In the genomic region with DNA sequence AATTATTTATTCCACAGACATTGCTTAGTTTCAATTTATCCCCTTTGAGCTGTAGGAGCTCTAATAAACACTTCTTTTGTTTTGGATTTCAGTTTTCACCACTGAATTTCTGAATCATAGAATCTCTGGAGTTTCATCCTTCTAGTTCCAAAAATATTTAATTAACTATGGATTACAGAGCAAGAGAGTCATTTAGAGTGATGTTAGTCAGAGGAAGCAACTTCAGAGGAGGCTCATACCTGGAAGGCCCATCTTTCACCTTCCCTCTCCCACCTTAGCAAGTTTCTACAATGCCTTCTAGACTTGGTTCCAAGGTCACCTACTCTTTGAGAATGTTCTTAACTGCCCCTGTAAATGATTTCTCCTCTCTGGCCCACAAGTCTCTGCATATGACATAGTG, we compare ENCODE assay signal across 17 cellular contexts.
"Had no signal": no experiment of that assay in that cellular context is flagged by ENCODE, and none has a peak within 500 bp of the region (broad histone marks: within the 10 kb centered on the region; RNA-seq: fewer than 3 reads in every experiment).

No MANE protein-coding gene starts in this region.

- H3K27me3 ChIP-seq: adrenal gland, pancreas, tibial nerve had no signal

- H3K4me1 Mint-ChIP-seq: activated B cell treated with CpG ODN at 0.5 μM for 24 hours; activated CD4-positive, alpha-beta T cell treated with anti-CD3 and anti-CD28 coated beads, Interleukin-2, amount 10 ng/mL, durations not matched to agents 7 days and 5 days; activated naive CD4-positive, alpha-beta T cell treated with anti-CD3 and anti-CD28 coated beads, Interleukin-2, amount 10 ng/mL, durations not matched to agents 7 days and 5 days; central memory CD8-positive, alpha-beta T cell; stimulated activated memory B cell treated with anti-CD40 and anti-IgM and Interleukin-4, amounts not matched to agents 10 μg/mL and 1 μg/mL and 100 μg/mL, for 72 hours had no signal

- H3K4me3 Mint-ChIP-seq: activated B cell treated with CpG ODN at 0.5 μM for 24 hours; activated CD4-positive, alpha-beta T cell treated with anti-CD3 and anti-CD28 coated beads, Interleukin-2, amount 10 ng/mL, durations not matched to agents 7 days and 5 days; activated naive CD4-positive, alpha-beta T cell treated with anti-CD3 and anti-CD28 coated beads, Interleukin-2, amount 10 ng/mL, durations not matched to agents 7 days and 5 days; central memory CD8-positive, alpha-beta T cell; dendritic cell treated with granulocyte-macrophage colony-stimulating factor and Interleukin-4, amounts not matched to agents 40 ng/mL and 50 ng/mL, for 4 days; effector memory CD8-positive, alpha-beta T cell; neural crest cell; stimulated activated memory B cell treated with anti-CD40 and anti-IgM and Interleukin-4, amounts not matched to agents 10 μg/mL and 1 μg/mL and 100 μg/mL, for 72 hours; T-helper 1 cell treated with Interleukin-12 subunit alpha and Interleukin-12 subunit beta and Interleukin-4 antibody, amounts not matched to agents 30 μg/mL and 1 μg/mL, for 36 hours had no signal

- H3K9me3 ChIP-seq: adrenal gland, pancreas, tibial nerve had no signal

- ATAC-seq: effector memory CD8-positive, alpha-beta T cell; left ventricle myocardium superior; pancreas; stimulated activated memory B cell treated with anti-CD40 and anti-IgM and Interleukin-4, amounts not matched to agents 10 μg/mL and 1 μg/mL and 100 μg/mL, for 72 hours had no signal

- H3K4me3 ChIP-seq: adrenal gland, pancreas, SK-N-MC, tibial nerve had no signal

- DNase-seq: activated B cell treated with CpG ODN at 0.5 μM for 24 hours; activated CD4-positive, alpha-beta T cell treated with anti-CD3 and anti-CD28 coated beads, Interleukin-2, amount 10 ng/mL, durations not matched to agents 7 days and 5 days; activated naive CD4-positive, alpha-beta T cell treated with anti-CD3 and anti-CD28 coated beads, Interleukin-2, amount 10 ng/mL, durations not matched to agents 7 days and 5 days; adrenal gland; effector memory CD8-positive, alpha-beta T cell; erythroblast; head of caudate nucleus; left ventricle myocardium superior; pancreas had no signal

- H3K9me3 Mint-ChIP-seq: activated CD4-positive, alpha-beta T cell treated with anti-CD3 and anti-CD28 coated beads, Interleukin-2, amount 10 ng/mL, durations not matched to agents 7 days and 5 days; activated naive CD4-positive, alpha-beta T cell treated with anti-CD3 and anti-CD28 coated beads, Interleukin-2, amount 10 ng/mL, durations not matched to agents 7 days and 5 days; activated T-helper 2 cell treated with anti-CD3 and anti-CD28 coated beads, Interferon-gamma antibody, Interleukin-2, Interleukin-4, amounts not matched to agents 10 μg/mL and 5 μg/mL and 100 μg/mL, durations not matched to agents 14 hours and 24 hours and 36 hours; dendritic cell treated with granulocyte-macrophage colony-stimulating factor and Interleukin-4, amounts not matched to agents 40 ng/mL and 50 ng/mL, for 4 days; stimulated activated memory B cell treated with anti-CD40 and anti-IgM and Interleukin-4, amounts not matched to agents 10 μg/mL and 1 μg/mL and 100 μg/mL, for 72 hours; T-helper 1 cell treated with Interleukin-12 subunit alpha and Interleukin-12 subunit beta and Interleukin-4 antibody, amounts not matched to agents 30 μg/mL and 1 μg/mL, for 36 hours had no signal

- H3K27me3 Mint-ChIP-seq: activated B cell treated with CpG ODN at 0.5 μM for 24 hours; activated naive CD4-positive, alpha-beta T cell treated with anti-CD3 and anti-CD28 coated beads, Interleukin-2, amount 10 ng/mL, durations not matched to agents 7 days and 5 days; central memory CD8-positive, alpha-beta T cell; dendritic cell treated with granulocyte-macrophage colony-stimulating factor and Interleukin-4, amounts not matched to agents 40 ng/mL and 50 ng/mL, for 4 days; effector memory CD8-positive, alpha-beta T cell; stimulated activated memory B cell treated with anti-CD40 and anti-IgM and Interleukin-4, amounts not matched to agents 10 μg/mL and 1 μg/mL and 100 μg/mL, for 72 hours had no signal

- H3K36me3 Mint-ChIP-seq: activated naive CD4-positive, alpha-beta T cell treated with anti-CD3 and anti-CD28 coated beads, Interleukin-2, amount 10 ng/mL, durations not matched to agents 7 days and 5 days; stimulated activated memory B cell treated with anti-CD40 and anti-IgM and Interleukin-4, amounts not matched to agents 10 μg/mL and 1 μg/mL and 100 μg/mL, for 72 hours had no signal

- H3K36me3 ChIP-seq: adrenal gland, pancreas, tibial nerve had no signal

- H3K27ac Mint-ChIP-seq: activated B cell treated with CpG ODN at 0.5 μM for 24 hours; activated CD4-positive, alpha-beta T cell treated with anti-CD3 and anti-CD28 coated beads, Interleukin-2, amount 10 ng/mL, durations not matched to agents 7 days and 5 days; activated naive CD4-positive, alpha-beta T cell treated with anti-CD3 and anti-CD28 coated beads, Interleukin-2, amount 10 ng/mL, durations not matched to agents 7 days and 5 days; activated T-helper 2 cell treated with anti-CD3 and anti-CD28 coated beads, Interferon-gamma antibody, Interleukin-2, Interleukin-4, amounts not matched to agents 10 μg/mL and 5 μg/mL and 100 μg/mL, durations not matched to agents 14 hours and 24 hours and 36 hours; dendritic cell treated with granulocyte-macrophage colony-stimulating factor and Interleukin-4, amounts not matched to agents 40 ng/mL and 50 ng/mL, for 4 days; effector memory CD8-positive, alpha-beta T cell; stimulated activated memory B cell treated with anti-CD40 and anti-IgM and Interleukin-4, amounts not matched to agents 10 μg/mL and 1 μg/mL and 100 μg/mL, for 72 hours; T-helper 1 cell treated with Interleukin-12 subunit alpha and Interleukin-12 subunit beta and Interleukin-4 antibody, amounts not matched to agents 30 μg/mL and 1 μg/mL, for 36 hours had no signal

- H3K27ac ChIP-seq: adrenal gland, pancreas, SK-N-MC, tibial nerve had no signal

- H3K4me1 ChIP-seq: adrenal gland, pancreas, tibial nerve had no signal
